In genomic region chr4:8002525-8003309, GRCh38 we compare ENCODE assay signal across 19 cellular contexts.
"Had no signal": no experiment of that assay in that cellular context is flagged by ENCODE, and none has a peak within 500 bp of the region (broad histone marks: within the 10 kb centered on the region; RNA-seq: fewer than 3 reads in every experiment).

No MANE protein-coding gene starts in this region.

- ATAC-seq: left lung; sciatic nerve; stimulated activated effector memory CD8-positive, alpha-beta T cell treated with anti-CD3 and anti-CD28 coated beads, Interleukin-12 subunit alpha, Interleukin-12 subunit beta, amount 100 ng/mL, for 72 hours had no signal

- H3K4me3 ChIP-seq: left lung, smooth muscle cell, stomach, upper lobe of left lung had no signal

- H3K4me1 ChIP-seq: left lung, parathyroid adenoma, stomach, upper lobe of left lung had no signal

- H3K36me3 Mint-ChIP-seq: activated naive CD4-positive, alpha-beta T cell treated with anti-CD3 and anti-CD28 coated beads, Interleukin-2, amount 50 U/mL, for 24 hours; stimulated activated effector memory CD8-positive, alpha-beta T cell treated with anti-CD3 and anti-CD28 coated beads, Interleukin-12 subunit alpha, Interleukin-12 subunit beta, amount 100 ng/mL, for 72 hours had no signal

- DNase-seq: activated CD4-positive, alpha-beta T cell treated with anti-CD3 and anti-CD28 coated beads, Interleukin-2, amount 10 ng/mL, durations not matched to agents 24 days and 14 days; activated CD8-positive, alpha-beta memory T cell treated with anti-CD3 and anti-CD28 coated beads, Interleukin-2, amount 50 U/mL, for 4 hours; activated effector memory CD4-positive, alpha-beta T cell treated with anti-CD3 and anti-CD28 coated beads, Interleukin-2, amount 50 U/mL, for 16 hours; activated T-cell treated with anti-CD3 and anti-CD28 coated beads, Interleukin-2, amount 50 U/mL, for 48 hours; amniotic stem cell; endodermal cell; foreskin melanocyte; kidney; mammary epithelial cell; stimulated activated CD4-positive, alpha-beta T cell treated with anti-CD3 and anti-CD28 coated beads, Interleukin-4, amount 100 ng/mL, for 24 hours; stomach had no signal

- H3K4me3 Mint-ChIP-seq: activated CD4-positive, alpha-beta T cell treated with anti-CD3 and anti-CD28 coated beads, Interleukin-2, amount 10 ng/mL, durations not matched to agents 24 days and 14 days; activated naive CD4-positive, alpha-beta T cell treated with anti-CD3 and anti-CD28 coated beads, Interleukin-2, amount 50 U/mL, for 24 hours; endodermal cell; stimulated activated effector memory CD8-positive, alpha-beta T cell treated with anti-CD3 and anti-CD28 coated beads, Interleukin-12 subunit alpha, Interleukin-12 subunit beta, amount 100 ng/mL, for 72 hours had no signal

- H3K9me3 ChIP-seq: left lung, stomach, upper lobe of left lung had no signal

- H3K4me1 Mint-ChIP-seq: activated CD4-positive, alpha-beta T cell treated with anti-CD3 and anti-CD28 coated beads, Interleukin-2, amount 10 ng/mL, durations not matched to agents 24 days and 14 days; activated naive CD4-positive, alpha-beta T cell treated with anti-CD3 and anti-CD28 coated beads, Interleukin-2, amount 50 U/mL, for 24 hours; endodermal cell; stimulated activated effector memory CD8-positive, alpha-beta T cell treated with anti-CD3 and anti-CD28 coated beads, Interleukin-12 subunit alpha, Interleukin-12 subunit beta, amount 100 ng/mL, for 72 hours had no signal

- H3K9me3 Mint-ChIP-seq: activated CD4-positive, alpha-beta T cell treated with anti-CD3 and anti-CD28 coated beads, Interleukin-2, amount 10 ng/mL, durations not matched to agents 24 days and 14 days; activated naive CD4-positive, alpha-beta T cell treated with anti-CD3 and anti-CD28 coated beads, Interleukin-2, amount 50 U/mL, for 24 hours; endodermal cell; stimulated activated effector memory CD8-positive, alpha-beta T cell treated with anti-CD3 and anti-CD28 coated beads, Interleukin-12 subunit alpha, Interleukin-12 subunit beta, amount 100 ng/mL, for 72 hours had no signal

- H3K27me3 ChIP-seq: left lung, stomach, upper lobe of left lung had no signal

- H3K27me3 Mint-ChIP-seq: activated naive CD4-positive, alpha-beta T cell treated with anti-CD3 and anti-CD28 coated beads, Interleukin-2, amount 50 U/mL, for 24 hours had no signal

- H3K27ac Mint-ChIP-seq: activated CD4-positive, alpha-beta T cell treated with anti-CD3 and anti-CD28 coated beads, Interleukin-2, amount 10 ng/mL, durations not matched to agents 24 days and 14 days; activated naive CD4-positive, alpha-beta T cell treated with anti-CD3 and anti-CD28 coated beads, Interleukin-2, amount 50 U/mL, for 24 hours; endodermal cell had no signal

- H3K27ac ChIP-seq: epithelial cell of prostate, left lung, parathyroid adenoma, stomach, upper lobe of left lung had no signal
